1 cellular context compared by ENCODE assay signal in genomic region chr3:149628957-149629670, GRCh38.
TF ChIP-seq lines count a peak whose summit lies in the region.

No MANE protein-coding gene starts in this region.

TF ChIP-seq in WTC11, 78 proteins besides CTCF, POLR2A, EP300 and RAD21 (continued from another document):
- TF ChIP-seq ARID4B (CRISPR knock-in tag; IDR thresholded peaks at IDR 0.05; ENCODE audit: borderline replicate concordance) (no peak), TCF7 (CRISPR knock-in tag; IDR thresholded peaks at IDR 0.05; ENCODE audit: low read depth) (no peak), MXD4 (CRISPR knock-in tag; IDR thresholded peaks at IDR 0.05; ENCODE audit: borderline replicate concordance) (no peak), CBFB (CRISPR knock-in tag; IDR thresholded peaks at IDR 0.05; ENCODE audit: low read depth) (no peak), ATF6 (CRISPR knock-in tag; IDR thresholded peaks at IDR 0.05) (no peak), GABPB1 (CRISPR knock-in tag; IDR thresholded peaks at IDR 0.05) (no peak), HMGXB4 (CRISPR knock-in tag; IDR thresholded peaks at IDR 0.05) (no peak), ATF1 (CRISPR knock-in tag; IDR thresholded peaks at IDR 0.05) (no peak), TEAD1 (CRISPR knock-in tag; IDR thresholded peaks at IDR 0.05) (no peak), STAT6 (CRISPR knock-in tag; conservative IDR thresholded peaks at IDR 0.05; ENCODE audit: low read depth) (no peak), MLX (CRISPR knock-in tag; IDR thresholded peaks at IDR 0.05) (no peak)
